Comparison of ENCODE assay signal across 15 cellular contexts in genomic region chr5:164748861-164749260, GRCh38.
DNase-seq lines count a peak whose midpoint lies in the region; ATAC-seq, FAIRE-seq and TF ChIP-seq lines count a peak whose summit lies in the region.
"Had no signal": no experiment of that assay in that cellular context is flagged by ENCODE, and none has a peak within 500 bp of the region (broad histone marks: within the 10 kb centered on the region; RNA-seq: fewer than 3 reads in every experiment).

No MANE protein-coding gene starts in this region.

- H3K36me3 ChIP-seq in GM12878 (ENCODE audit: control insufficient read depth in 2 of 2, insufficient read depth in 2 of 2, low read length in 1 of 2): no peaks in the 10 kb centered on the region
- H3K36me3 ChIP-seq in body of pancreas (replicated peaks in 1 of 2; ENCODE audit: insufficient read depth in 1 of 2, low read depth in 2 of 2): no peaks in the 10 kb centered on the region
- H3K36me3 ChIP-seq in spleen: no peaks in the 10 kb centered on the region
- H3K36me3 ChIP-seq: SJCRH30, thyroid gland had no signal

- no peak for TF ChIP-seq RAD21 in GM12878 (IDR thresholded peaks at IDR 0.05; ENCODE audit: insufficient read depth, low read depth, low read length)

- H3K9me3 ChIP-seq in GM12878 (replicated peaks; ENCODE audit: control insufficient read depth, insufficient read depth, low read length) (no peaks in the 10 kb centered on the region), body of pancreas (no peaks in the 10 kb centered on the region), spleen (no peaks in the 10 kb centered on the region)
- H3K9me3 ChIP-seq: SJCRH30, thyroid gland had no signal

- no peak overlapping the region for H3K9ac ChIP-seq in GM12878 (ENCODE audit: control insufficient read depth, insufficient read depth, low read length)
- H3K9ac ChIP-seq: GM23248 had no signal

- H3K4me3 ChIP-seq in GM12878 (no peak overlapping the region), body of pancreas (no peak overlapping the region), spleen (no peak overlapping the region)
- H3K4me3 ChIP-seq: GM23248, SJCRH30, thyroid gland had no signal

- intact Hi-C loops in GM12878 (cut with micrococcal nuclease; ENCODE audit: unreplicated experiment): no loop called here
- intact Hi-C loops in body of pancreas (cut with DNase I): no loop called here
- intact Hi-C loops in spleen (cut with DNase I; ENCODE audit: low total_unique reads): no loop called here

- TF ChIP-seq EP300 in GM12878 (IDR thresholded peaks at IDR 0.05; ENCODE audit: borderline replicate concordance in 1 of 2, control insufficient read depth in 1 of 2, low read depth in 2 of 2, low read length in 2 of 2): no peak

- POLR2A ChIA-PET in GM12878 (lab: Charles Lee): no interaction called here

- H3K79me2 ChIP-seq in GM12878 (ENCODE audit: control insufficient read depth, insufficient read depth, low read length): no peaks in the 10 kb centered on the region

- H4K20me1 ChIP-seq in GM12878 (ENCODE audit: control insufficient read depth, insufficient read depth): no peaks in the 10 kb centered on the region

- TF ChIP-seq CTCF in GM12878 (IDR thresholded peaks at IDR 0.05 in 2 of 3, conservative IDR thresholded peaks at IDR 0.05 in 1 of 3; ENCODE audit: control insufficient read depth in 2 of 3, extremely low read depth in 1 of 3, insufficient read depth in 1 of 3, low read depth in 3 of 3, low read length in 3 of 3): no peak
- no peak for TF ChIP-seq CTCF in body of pancreas (IDR thresholded peaks at IDR 0.05)
- no peak for TF ChIP-seq CTCF in spleen (IDR thresholded peaks at IDR 0.05 in 8 of 11, conservative IDR thresholded peaks at IDR 0.05 in 3 of 11)

- H3K4me1 ChIP-seq in GM12878 (ENCODE audit: control insufficient read depth, insufficient read depth, low read length) (no peaks in the 10 kb centered on the region), body of pancreas (no peaks in the 10 kb centered on the region), spleen (no peaks in the 10 kb centered on the region)
- H3K4me1 ChIP-seq: SJCRH30, thyroid gland had no signal

- H3K4me2 ChIP-seq in GM12878 (ENCODE audit: control insufficient read depth, insufficient read depth): no peak overlapping the region

- peak; percentile 74 for FAIRE-seq in GM19239 (lab: Jason Lieb, UNC)
- FAIRE-seq in GM12878 (lab: Jason Lieb, UNC): no peak

- no peak overlapping the region for H2AFZ ChIP-seq in GM12878 (ENCODE audit: control insufficient read depth, low read depth, low read length)
- H2AFZ ChIP-seq: GM23248 had no signal

- no TSS peak for BruUV-seq in GM12878 (replicated peaks; lab: Mats Ljungman, UMichigan)

- TF ChIP-seq POLR2A in GM12878 (IDR thresholded peaks at IDR 0.05; ENCODE audit: low read depth, low read length) (no peak), body of pancreas (IDR thresholded peaks at IDR 0.05) (no peak), spleen (IDR thresholded peaks at IDR 0.05) (no peak)

- SMC1A ChIA-PET in GM12878 (lab: Charles Lee; ENCODE audit: uncharacterized antibody, unreplicated experiment): no interaction called here

- CTCF ChIA-PET in GM12878 (lab: Yijun Ruan, JAX): no interaction called here

- DNase-seq in GM19239 (ENCODE audit: insufficient read length, low spot score): no peak
- DNase-seq in GM12878 (ENCODE audit: low read depth, low spot score): no peak
- no peak for DNase-seq in T-helper 9 cell
- no peak for DNase-seq in epidermal melanocyte (ENCODE audit: insufficient read length, low spot score)
- DNase-seq in body of pancreas: no peak
- DNase-seq in spleen: no peak
- DNase-seq: CD4-positive, CD25-positive, alpha-beta regulatory T cell; GM23248; hypothalamus; IMR-90; NCI-H1417 treated with DMSO at 0.1 percent for 48 hours; SJCRH30; thyroid gland had no signal

- in situ Hi-C loops in GM12878 (cut with MboI): no loop called here

- H3K27ac ChIP-seq in GM12878 (ENCODE audit: control insufficient read depth, insufficient read depth) (no peak overlapping the region), body of pancreas (no peak overlapping the region), spleen (no peak overlapping the region)
- H3K27ac ChIP-seq: GM23248, SJCRH30, thyroid gland had no signal

- H3K27me3 ChIP-seq in GM12878 (replicated peaks in 1 of 2; ENCODE audit: control insufficient read depth in 2 of 2, insufficient read depth in 2 of 2, low read length in 1 of 2) (no peaks in the 10 kb centered on the region), body of pancreas (no peaks in the 10 kb centered on the region), spleen (replicated peaks in 1 of 7) (no peaks in the 10 kb centered on the region)
- H3K27me3 ChIP-seq: SJCRH30, thyroid gland had no signal

- RAD21 ChIA-PET in GM12878 (lab: Charles Lee; ENCODE audit: unreplicated experiment): no interaction called here

- ATAC-seq in GM21825 (IDR thresholded peaks at IDR 0.05; ENCODE audit: unreplicated experiment) (peak; percentile 92), HG03097 (IDR thresholded peaks at IDR 0.05; ENCODE audit: low FRiP score, unreplicated experiment) (peak; percentile 96), GM12878 (peak; percentile 81), body of pancreas (no peak)

TF ChIP-seq in GM12878, 131 proteins besides CTCF, POLR2A, EP300 and RAD21:
- no peak for TF ChIP-seq CBX3 (IDR thresholded peaks at IDR 0.05; ENCODE audit: borderline replicate concordance, low read depth)
- TF ChIP-seq TAF1 (IDR thresholded peaks at IDR 0.05; ENCODE audit: borderline replicate concordance, low read depth, low read length): no peak
- TF ChIP-seq ESRRA (IDR thresholded peaks at IDR 0.05; ENCODE audit: low read length): no peak
- TF ChIP-seq BHLHE40 (IDR thresholded peaks at IDR 0.05; ENCODE audit: borderline replicate concordance in 1 of 2, low read depth in 2 of 2, low read length in 1 of 2): no peak
- peak; percentile 62; the same call in 1 of the 2 replicates for TF ChIP-seq RUNX3 (IDR thresholded peaks at IDR 0.05; ENCODE audit: low read length)
- TF ChIP-seq PBX3 (IDR thresholded peaks at IDR 0.05; ENCODE audit: insufficient replicate concordance, low read depth, low read length): no peak
